8 cellular contexts compared by ENCODE assay signal in the genomic region with DNA sequence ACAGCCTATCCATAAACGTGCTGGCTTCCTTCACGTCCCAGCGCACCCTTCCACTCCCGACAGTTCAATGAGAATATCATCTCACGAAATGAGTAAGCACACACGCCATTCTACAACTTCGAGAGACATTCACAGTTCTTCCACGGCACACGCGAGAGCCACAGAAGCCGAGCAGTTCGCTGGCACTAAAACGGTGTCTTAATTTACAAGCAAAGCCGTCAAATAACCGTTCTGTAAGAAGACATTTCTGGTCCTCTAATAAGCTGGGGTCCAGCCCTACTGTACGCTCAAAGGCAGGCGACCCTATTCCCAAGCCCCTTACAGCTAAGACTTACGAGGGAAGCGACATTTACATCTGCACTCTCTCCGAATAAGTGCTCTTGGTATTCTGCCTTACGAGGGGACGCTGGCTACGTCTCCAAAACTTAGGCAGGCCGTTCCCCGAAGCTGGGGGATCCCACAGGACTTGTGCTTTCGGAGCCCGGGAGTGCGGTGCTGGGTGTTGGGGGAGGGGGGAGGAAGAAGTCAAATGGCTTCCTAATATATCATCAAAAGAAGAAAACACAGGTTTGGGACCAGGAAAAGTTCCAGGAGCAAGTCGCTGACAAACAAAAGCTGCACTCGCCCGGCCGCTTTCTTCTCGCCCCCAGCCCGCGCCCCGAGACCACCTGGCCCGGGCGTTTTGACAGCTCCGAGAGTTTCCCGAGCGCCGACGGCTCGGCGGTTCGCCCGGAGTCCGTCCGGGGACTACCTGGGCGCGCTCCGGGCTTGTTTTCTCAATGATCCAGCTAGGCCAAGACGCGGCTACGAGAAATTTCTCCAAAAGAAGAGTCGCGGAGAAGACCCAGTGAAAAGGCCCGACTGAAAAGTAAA. TPM values are rescaled to one million over a fixed set of nuclear protein-coding genes. Genes with fewer than 3 reads are reported as not detected.
A peak's percentile ranks its signal among the peaks of the same experiment; 100 is the strongest.
DNase-seq lines count a peak whose midpoint lies in the region; ATAC-seq, FAIRE-seq and TF ChIP-seq lines count a peak whose summit lies in the region.
"Not testable (repeated sequence)": the region's sequence is repeated elsewhere in the genome, so short reads cannot be mapped to it uniquely, and the experiment has no call there.

No MANE protein-coding gene starts in this region.

- H3K4me1 ChIP-seq in Loucy (ENCODE audit: insufficient read depth, low read length, poor library complexity, severe bottlenecking) (peaks cover 28% of the 10 kb centered on the region), astrocyte (ENCODE audit: insufficient read depth, low read length) (peaks cover 11% of the 10 kb centered on the region)

- peaks cover 12% of the 10 kb centered on the region for H3K4me1 Mint-ChIP-seq in astrocyte (ENCODE audit: low read depth, unreplicated experiment)
- peaks cover 27 to 38% of the 10 kb centered on the region in 2 donors for H3K4me1 Mint-ChIP-seq in natural killer cell treated with Interleukin-12 subunit alpha and Interleukin-12 subunit beta and Interleukin-15 and Interleukin-18, amount 100 ng/mL, for 72 hours (ENCODE audit: low read depth in 2 of 2)
- H3K4me1 Mint-ChIP-seq in stimulated activated naive B cell treated with anti-CD40 and anti-IgM and Interleukin-4, amounts not matched to agents 10 μg/mL and 1 μg/mL and 100 μg/mL, for 72 hours: peaks cover 15 to 40% of the 10 kb centered on the region in 2 donors

- not testable (repeated sequence) for H3F3A ChIP-seq in Loucy (ENCODE audit: low read depth)

- not testable (repeated sequence) for H3K9me3 Mint-ChIP-seq in astrocyte (ENCODE audit: unreplicated experiment); natural killer cell treated with Interleukin-12 subunit alpha and Interleukin-12 subunit beta and Interleukin-15 and Interleukin-18, amount 100 ng/mL, for 72 hours; stimulated activated naive B cell treated with anti-CD40 and anti-IgM and Interleukin-4, amounts not matched to agents 10 μg/mL and 1 μg/mL and 100 μg/mL, for 72 hours

- H4K20me1 ChIP-seq in Loucy (ENCODE audit: insufficient read depth, low read length, poor library complexity, severe bottlenecking): peaks cover 36% of the 10 kb centered on the region
- H4K20me1 ChIP-seq in astrocyte (ENCODE audit: insufficient read depth, low read length): peaks cover 50% of the 10 kb centered on the region

- peak; percentile 17 for DNase-seq in COR-L47 (lab: John Stamatoyannopoulos, UW)
- DNase-seq in astrocyte (ENCODE audit: low read depth): peak; percentile 41
- not testable (repeated sequence) for DNase-seq in Right ventricle myocardium inferior (ENCODE audit: missing footprints); natural killer cell treated with Interleukin-12 subunit alpha and Interleukin-12 subunit beta and Interleukin-15 and Interleukin-18, amount 100 ng/mL, for 72 hours (ENCODE audit: low spot score)
- DNase-seq in stimulated activated naive B cell treated with anti-CD40 and anti-IgM and Interleukin-4, amounts not matched to agents 10 μg/mL and 1 μg/mL and 100 μg/mL, for 72 hours: peak; percentile 53

- not testable (repeated sequence) for TF ChIP-seq CTCF in Loucy (conservative IDR thresholded peaks at IDR 0.05; ENCODE audit: low read length); VCaP (conservative IDR thresholded peaks at IDR 0.05); astrocyte (IDR thresholded peaks at IDR 0.05; ENCODE audit: insufficient read depth, low read depth, low read length)

- not testable (repeated sequence) for H3K36me3 Mint-ChIP-seq in astrocyte (ENCODE audit: low read depth, unreplicated experiment); natural killer cell treated with Interleukin-12 subunit alpha and Interleukin-12 subunit beta and Interleukin-15 and Interleukin-18, amount 100 ng/mL, for 72 hours; stimulated activated naive B cell treated with anti-CD40 and anti-IgM and Interleukin-4, amounts not matched to agents 10 μg/mL and 1 μg/mL and 100 μg/mL, for 72 hours

- H3K4me2 ChIP-seq in Loucy (ENCODE audit: low read depth, low read length, poor library complexity, severe bottlenecking) (peak overlapping the region; percentile 81), astrocyte (ENCODE audit: low read length) (peak overlapping the region; percentile 86)

- not testable (repeated sequence) for H2AFZ ChIP-seq in Loucy (ENCODE audit: low read length)
- peak overlapping the region; percentile 21 for H2AFZ ChIP-seq in astrocyte (ENCODE audit: low read depth, low read length)

- H3K9me2 ChIP-seq in Loucy (replicated peaks; ENCODE audit: low read depth, low read length): not testable (repeated sequence)

- H3K79me2 ChIP-seq in Loucy (ENCODE audit: insufficient read depth, low read length) (peaks cover 57% of the 10 kb centered on the region), astrocyte (ENCODE audit: insufficient read depth, low read length) (peaks cover 55% of the 10 kb centered on the region)

- H3K27me3 Mint-ChIP-seq in astrocyte (ENCODE audit: low read depth, unreplicated experiment); natural killer cell treated with Interleukin-12 subunit alpha and Interleukin-12 subunit beta and Interleukin-15 and Interleukin-18, amount 100 ng/mL, for 72 hours; stimulated activated naive B cell treated with anti-CD40 and anti-IgM and Interleukin-4, amounts not matched to agents 10 μg/mL and 1 μg/mL and 100 μg/mL, for 72 hours: not testable (repeated sequence)

- H3K4me3 Mint-ChIP-seq in astrocyte (ENCODE audit: unreplicated experiment): peak overlapping the region; percentile 94
- H3K4me3 Mint-ChIP-seq in natural killer cell treated with Interleukin-12 subunit alpha and Interleukin-12 subunit beta and Interleukin-15 and Interleukin-18, amount 100 ng/mL, for 72 hours: peak overlapping the region; percentile 94
- peak overlapping the region; percentile 79 to 94 for H3K4me3 Mint-ChIP-seq in stimulated activated naive B cell treated with anti-CD40 and anti-IgM and Interleukin-4, amounts not matched to agents 10 μg/mL and 1 μg/mL and 100 μg/mL, for 72 hours

- H3K27ac ChIP-seq in VCaP: peak overlapping the region; percentile 87
- H3K27ac ChIP-seq in astrocyte (ENCODE audit: low read depth, low read length): peak overlapping the region; percentile 67

- H3K4me3 ChIP-seq in Loucy (ENCODE audit: low read length, poor library complexity, severe bottlenecking) (peak overlapping the region; percentile 89), astrocyte (ENCODE audit: insufficient read depth, low read depth, low read length) (peak overlapping the region; percentile 90)

- H3K9ac ChIP-seq in Loucy (ENCODE audit: low read depth, low read length, poor library complexity, severe bottlenecking) (peak overlapping the region; percentile 78), astrocyte (ENCODE audit: low read length) (peak overlapping the region; percentile 92)

- H3K27me3 ChIP-seq in Loucy (ENCODE audit: insufficient read depth, low read length, poor library complexity, severe bottlenecking); astrocyte (ENCODE audit: insufficient read depth, low read length): not testable (repeated sequence)

- ATAC-seq in GM21825 (IDR thresholded peaks at IDR 0.05; ENCODE audit: unreplicated experiment) (peak; percentile 16), Right ventricle myocardium inferior (peak; percentile 3)
- ATAC-seq in natural killer cell treated with Interleukin-12 subunit alpha and Interleukin-12 subunit beta and Interleukin-15 and Interleukin-18, amount 100 ng/mL, for 72 hours: peak in 1 of 2 donors; percentile 34
- ATAC-seq in stimulated activated naive B cell treated with anti-CD40 and anti-IgM and Interleukin-4, amounts not matched to agents 10 μg/mL and 1 μg/mL and 100 μg/mL, for 72 hours (replicated peaks): peak; percentile 50 to 56

- H3K9me3 ChIP-seq in Loucy (ENCODE audit: insufficient read depth, low read depth, low read length); astrocyte (ENCODE audit: insufficient read depth, low read depth, low read length): not testable (repeated sequence)

- FAIRE-seq in astrocyte (lab: Jason Lieb, UNC): not testable (repeated sequence)

- H3K27ac Mint-ChIP-seq in astrocyte (ENCODE audit: unreplicated experiment): peak overlapping the region; percentile 38
- H3K27ac Mint-ChIP-seq in natural killer cell treated with Interleukin-12 subunit alpha and Interleukin-12 subunit beta and Interleukin-15 and Interleukin-18, amount 100 ng/mL, for 72 hours: peak overlapping the region; percentile 83 to 92
- H3K27ac Mint-ChIP-seq in stimulated activated naive B cell treated with anti-CD40 and anti-IgM and Interleukin-4, amounts not matched to agents 10 μg/mL and 1 μg/mL and 100 μg/mL, for 72 hours: peak overlapping the region; percentile 95

- not testable (repeated sequence) for H3K36me3 ChIP-seq in Loucy (ENCODE audit: insufficient read depth, low read length); astrocyte (ENCODE audit: insufficient read depth, low read length)

- intact Hi-C loops in Right ventricle myocardium inferior (cut with DNase I): not testable (repeated sequence)

RNA-seq across cellular contexts. Expression of a gene that starts 1.1 kb away (rescaled TPM):
- total RNA-seq in astrocyte: 54.1 and 59.0 TPM in 2 replicates
- 39.4 TPM for total RNA-seq in Right ventricle myocardium inferior
- 100 to 1,000 TPM in 1 of 2 donors, 10 to 100 TPM in 1; 71.2 to 105 TPM for total RNA-seq in natural killer cell treated with Interleukin-12 subunit alpha and Interleukin-12 subunit beta and Interleukin-15 and Interleukin-18, amount 100 ng/mL, for 72 hours

Comparison
In these comparisons a context has a peak if more than half of its experiments do, and no peak if none do; other contexts are left out.
1. H3K27ac Mint-ChIP-seq: peak in every context shown above with its lines; median percentile 95 in stimulated activated naive B cell treated with anti-CD40 and anti-IgM and Interleukin-4, amounts not matched to agents 10 μg/mL and 1 μg/mL and 100 μg/mL, for 72 hours; 88 in natural killer cell treated with Interleukin-12 subunit alpha and Interleukin-12 subunit beta and Interleukin-15 and Interleukin-18, amount 100 ng/mL, for 72 hours; 38 in astrocyte.